26 cellular contexts compared by ENCODE assay signal in the genomic region with DNA sequence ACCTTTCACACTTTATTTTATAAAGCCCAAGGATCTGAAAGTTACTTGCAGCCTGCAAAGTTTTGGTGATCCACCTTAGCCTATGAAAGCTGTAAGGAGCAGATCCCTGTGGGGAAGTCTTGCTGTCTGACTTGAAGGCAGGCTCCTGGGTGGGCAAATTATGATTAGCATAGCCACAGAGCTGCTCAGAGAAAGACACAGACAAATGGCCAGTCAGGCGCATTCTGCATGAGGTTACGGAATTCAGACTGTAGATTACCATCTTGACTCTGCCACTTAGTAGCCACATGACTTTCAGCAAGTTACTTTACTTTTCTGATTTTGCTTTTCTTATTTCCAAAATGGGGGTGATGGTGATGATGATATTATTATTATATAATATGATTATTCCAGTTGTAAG.
"Had no signal": no experiment of that assay in that cellular context is flagged by ENCODE, and none has a peak within 500 bp of the region (broad histone marks: within the 10 kb centered on the region; RNA-seq: fewer than 3 reads in every experiment).

No MANE protein-coding gene starts in this region.

- H3K9me3 ChIP-seq: esophagus muscularis mucosa, heart left ventricle, mucosa of descending colon, pancreas, prostate gland, sigmoid colon, vagina had no signal

- H3K27me3 ChIP-seq: esophagus muscularis mucosa, foreskin keratinocyte, heart left ventricle, sigmoid colon, vagina had no signal

- H3K36me3 ChIP-seq: esophagus muscularis mucosa, heart left ventricle, pancreas, prostate gland, sigmoid colon, vagina had no signal

- H3K27ac ChIP-seq: esophagus muscularis mucosa, foreskin keratinocyte, pancreas, prostate gland, sigmoid colon, vagina had no signal

- DNase-seq: activated CD4-positive, alpha-beta memory T cell treated with anti-CD3 and anti-CD28 coated beads, Interleukin-2, amount 10 ng/mL, durations not matched to agents 7 days and 5 days; activated CD4-positive, alpha-beta T cell treated with anti-CD3 and anti-CD28 coated beads for 1 hour; activated CD4-positive, alpha-beta T cell treated with anti-CD3 and anti-CD28 coated beads, Interleukin-2, amount 10 ng/mL, durations not matched to agents 7 days and 5 days; activated CD8-positive, alpha-beta memory T cell treated with anti-CD3 and anti-CD28 coated beads, Interleukin-2, amount 50 U/mL, for 48 hours; activated gamma-delta T cell; activated naive CD4-positive, alpha-beta T cell treated with anti-CD3 and anti-CD28 coated beads, Interleukin-2, amount 50 U/mL, for 16 hours; activated T-cell treated with anti-CD3 and anti-CD28 coated beads, Interleukin-2, amount 50 U/mL, for 24 hours; amniotic stem cell; endodermal cell; foreskin keratinocyte; heart left ventricle; hypothalamus; immature natural killer cell; mucosa of descending colon; nephron progenitor cell; pancreas; retina; sigmoid colon; small intestine; stimulated activated CD4-positive, alpha-beta T cell treated with anti-CD3 and anti-CD28 coated beads, Interleukin-4, amount 100 ng/mL, for 24 hours; stimulated activated naive CD8-positive, alpha-beta T cell treated with anti-CD3 and anti-CD28 coated beads, Interleukin-15, amount 100 ng/mL, for 72 hours; substantia nigra; T-helper 2 cell had no signal

- H3K4me3 ChIP-seq: esophagus muscularis mucosa, heart left ventricle, mucosa of descending colon, pancreas, prostate gland, sigmoid colon, vagina had no signal

- H3K4me1 ChIP-seq: foreskin keratinocyte, pancreas, prostate gland, vagina had no signal
